15 cellular contexts compared by ENCODE assay signal in genomic region chr18:25306671-25307070, GRCh38. TPM values are rescaled to one million over a fixed set of nuclear protein-coding genes. Genes with fewer than 3 reads are reported as not detected.
DNase-seq lines count a peak whose midpoint lies in the region; ATAC-seq, FAIRE-seq and TF ChIP-seq lines count a peak whose summit lies in the region.
"Had no signal": no experiment of that assay in that cellular context is flagged by ENCODE, and none has a peak within 500 bp of the region (broad histone marks: within the 10 kb centered on the region; RNA-seq: fewer than 3 reads in every experiment).

No MANE protein-coding gene starts in this region.

- H3K36me3 ChIP-seq in IMR-90 (ENCODE audit: control insufficient read depth, insufficient read depth, low read length) (peaks cover 5% of the 10 kb centered on the region), astrocyte (ENCODE audit: insufficient read depth, low read length) (peaks cover 3% of the 10 kb centered on the region), neural cell (ENCODE audit: insufficient read depth, low read length) (no peaks in the 10 kb centered on the region), GM23338 (ENCODE audit: insufficient read depth) (no peaks in the 10 kb centered on the region)
- H3K36me3 ChIP-seq: BLaER1 treated with 17β-estradiol and CSF1 and Interleukin-3, amounts not matched to agents 10 nM and 100 nM; HAP-1 had no signal

- no peak overlapping the region for H2AK5ac ChIP-seq in IMR-90 (ENCODE audit: low read depth, low read length)

- no peak for TF ChIP-seq CTCF in IMR-90 (conservative IDR thresholded peaks at IDR 0.05; ENCODE audit: low read depth, low read length)
- TF ChIP-seq CTCF in astrocyte (IDR thresholded peaks at IDR 0.05; ENCODE audit: insufficient read depth, low read depth, low read length) = no peak
- no peak for TF ChIP-seq CTCF in chondrocyte (IDR thresholded peaks at IDR 0.05)
- TF ChIP-seq CTCF in neural cell (IDR thresholded peaks at IDR 0.05; ENCODE audit: poor library complexity, severe bottlenecking) = no peak
- no peak for TF ChIP-seq CTCF in GM23338 (conservative IDR thresholded peaks at IDR 0.05; ENCODE audit: low read depth in 2 of 2)

- no peak overlapping the region for H2AK9ac ChIP-seq in IMR-90 (replicated peaks; ENCODE audit: low read depth, low read length, poor library complexity)

- no peak overlapping the region for H3K18ac ChIP-seq in IMR-90 (ENCODE audit: low read depth, low read length)

- H3K27ac Mint-ChIP-seq in astrocyte (ENCODE audit: unreplicated experiment) = no peak overlapping the region
- H3K27ac Mint-ChIP-seq in chondrocyte (ENCODE audit: unreplicated experiment) = peak overlapping the region; percentile 78
- no peak overlapping the region for H3K27ac Mint-ChIP-seq in activated naive CD8-positive, alpha-beta T cell treated with anti-CD3 and anti-CD28 coated beads for 36 hours
- no peak overlapping the region for H3K27ac Mint-ChIP-seq in GM23338
- H3K27ac Mint-ChIP-seq: B cell; CD8-positive, alpha-beta T cell had no signal

- H2BK5ac ChIP-seq in IMR-90 (ENCODE audit: low read depth, low read length, poor library complexity, severe bottlenecking) = no peak overlapping the region

- TF ChIP-seq POLR2A in IMR-90 (IDR thresholded peaks at IDR 0.05; ENCODE audit: low read depth, low read length) = no peak

- peaks cover 7% of the 10 kb centered on the region for H3K9me1 ChIP-seq in IMR-90 (ENCODE audit: insufficient read depth, low read length)

- H3K9me2 ChIP-seq in neural cell (ENCODE audit: insufficient read depth, low read length) (no peaks in the 10 kb centered on the region), GM23338 (ENCODE audit: insufficient read depth) (no peaks in the 10 kb centered on the region)

- POLR2A ChIA-PET in IMR-90 (lab: Charles Lee; ENCODE audit: unreplicated experiment) = interaction anchor here (0.6 kb wide), 1 partner anchor 18 kb away, joined by 3 read pairs; no protein-coding TSS in a partner anchor

- no peak overlapping the region for H3K4me3 ChIP-seq in IMR-90 (ENCODE audit: insufficient read depth, low read depth, low read length)
- H3K4me3 ChIP-seq in astrocyte (ENCODE audit: insufficient read depth, low read depth, low read length) = no peak overlapping the region
- H3K4me3 ChIP-seq in neural cell (ENCODE audit: low read length) = no peak overlapping the region
- H3K4me3 ChIP-seq in GM23338 = no peak overlapping the region
- H3K4me3 ChIP-seq: BLaER1 treated with 17β-estradiol and CSF1 and Interleukin-3, amounts not matched to agents 10 nM and 100 nM; HAP-1 had no signal

- no peak overlapping the region for H3K23ac ChIP-seq in IMR-90 (ENCODE audit: low read depth, low read length)

- WGBS in IMR-90 (ENCODE audit: extremely low coverage in 2 of 2, insufficient read length in 1 of 2), 2 experiments = no CpG with 5 or more reads among the region's 1 CpG

- H4K5ac ChIP-seq in IMR-90 (ENCODE audit: low read depth, low read length) = no peak overlapping the region

- H4K8ac ChIP-seq in IMR-90 (ENCODE audit: low read depth in 2 of 2, low read length in 2 of 2) = no peak overlapping the region

- no peak for TF ChIP-seq EP300 in neural cell (conservative IDR thresholded peaks at IDR 0.05; ENCODE audit: poor library complexity, severe bottlenecking)

- DNase-seq in IMR-90 (peak; percentile 52), astrocyte (ENCODE audit: low read depth) (peak; percentile 59), chondrocyte (ENCODE audit: low spot score) (no peak), GM23338 (ENCODE audit: low spot score) (no peak), HT-29 (ENCODE audit: low spot score) (no peak)
- DNase-seq in activated naive CD8-positive, alpha-beta T cell treated with anti-CD3 and anti-CD28 coated beads for 36 hours = no peak
- DNase-seq: Calu3; CD8-positive, alpha-beta T cell; DMS79 treated with DMSO at 0.1 percent for 48 hours; GF-D8 had no signal

- no peaks in the 10 kb centered on the region for H3K79me2 ChIP-seq in astrocyte (ENCODE audit: insufficient read depth, low read length)
- peaks cover 55% of the 10 kb centered on the region for H3K79me2 ChIP-seq in neural cell (replicated peaks; ENCODE audit: insufficient read depth, low read length)
- no peaks in the 10 kb centered on the region for H3K79me2 ChIP-seq in GM23338 (replicated peaks; ENCODE audit: insufficient read depth)

- no peak overlapping the region for H4K91ac ChIP-seq in IMR-90 (ENCODE audit: insufficient read depth, low read depth, low read length)

- H3K79me1 ChIP-seq in IMR-90 (ENCODE audit: low read depth in 1 of 2, low read length in 2 of 2) = peaks cover 12 to 37% of the 10 kb centered on the region in 2 experiments; a peak in 3 of 4 replicates

- no peak for ATAC-seq in IMR-90 (ENCODE audit: low read depth)
- no peak for ATAC-seq in GM23338
- ATAC-seq: CD8-positive, alpha-beta T cell had no signal

- H3K4me2 ChIP-seq in IMR-90 (ENCODE audit: low read depth, low read length) = peak overlapping the region; percentile 9; the same call in 1 of the 2 replicates
- H3K4me2 ChIP-seq in astrocyte (ENCODE audit: low read length) = no peak overlapping the region
- H3K4me2 ChIP-seq in neural cell (ENCODE audit: low read length) = peak overlapping the region; percentile 31
- no peak overlapping the region for H3K4me2 ChIP-seq in GM23338
- H3K4me2 ChIP-seq: BLaER1 treated with 17β-estradiol and CSF1 and Interleukin-3, amounts not matched to agents 10 nM and 100 nM had no signal

- no peak overlapping the region for H3K27ac ChIP-seq in IMR-90 (ENCODE audit: insufficient read depth, low read length)
- H3K27ac ChIP-seq in astrocyte (ENCODE audit: low read depth, low read length) = no peak overlapping the region
- no peak overlapping the region for H3K27ac ChIP-seq in neural cell (ENCODE audit: low read length)
- no peak overlapping the region for H3K27ac ChIP-seq in GM23338 (ENCODE audit: low read depth)
- H3K27ac ChIP-seq: BLaER1 treated with 17β-estradiol and CSF1 and Interleukin-3, amounts not matched to agents 10 nM and 100 nM had no signal

- H3K9ac ChIP-seq in IMR-90 (ENCODE audit: low read depth, low read length) (no peak overlapping the region), astrocyte (ENCODE audit: low read length) (no peak overlapping the region), neural cell (ENCODE audit: low read length) (no peak overlapping the region)
- H3K9ac ChIP-seq: BLaER1 treated with 17β-estradiol and CSF1 and Interleukin-3, amounts not matched to agents 10 nM and 100 nM had no signal

- no TSS peak for BruUV-seq in IMR-90 (replicated peaks; lab: Mats Ljungman, UMichigan)

- H3K36me3 Mint-ChIP-seq in astrocyte (ENCODE audit: low read depth, unreplicated experiment) (no peaks in the 10 kb centered on the region), chondrocyte (ENCODE audit: low read depth) (no peaks in the 10 kb centered on the region), GM23338 (ENCODE audit: low read depth) (no peaks in the 10 kb centered on the region)
- no peaks in the 10 kb centered on the region for H3K36me3 Mint-ChIP-seq in activated naive CD8-positive, alpha-beta T cell treated with anti-CD3 and anti-CD28 coated beads for 36 hours
- H3K36me3 Mint-ChIP-seq: CD8-positive, alpha-beta T cell had no signal

- TF ChIP-seq RAD21 in IMR-90 (IDR thresholded peaks at IDR 0.05; ENCODE audit: low read length) (no peak), neural cell (conservative IDR thresholded peaks at IDR 0.05) (no peak)

- dilution Hi-C loops in IMR-90 (cut with HindIII; ENCODE audit: low sequenced_read_pairs, unreplicated experiment) = no loop called here

- intact Hi-C loops in IMR-90 (cut with micrococcal nuclease) = no loop called here

- H4K20me1 ChIP-seq in IMR-90 (ENCODE audit: insufficient read depth, low read length) (no peaks in the 10 kb centered on the region), astrocyte (ENCODE audit: insufficient read depth, low read length) (no peaks in the 10 kb centered on the region), neural cell (ENCODE audit: insufficient read depth) (no peaks in the 10 kb centered on the region), GM23338 (replicated peaks; ENCODE audit: insufficient read depth) (no peaks in the 10 kb centered on the region)
- H4K20me1 ChIP-seq: BLaER1 treated with 17β-estradiol and CSF1 and Interleukin-3, amounts not matched to agents 10 nM and 100 nM had no signal

- no peak overlapping the region for H2BK15ac ChIP-seq in IMR-90 (ENCODE audit: low read depth, low read length)

- no peak overlapping the region for H3K14ac ChIP-seq in IMR-90 (replicated peaks; ENCODE audit: low read depth, low read length)

- H3K27me3 ChIP-seq in IMR-90 (ENCODE audit: control insufficient read depth, insufficient read depth, low read length) (no peaks in the 10 kb centered on the region), astrocyte (ENCODE audit: insufficient read depth, low read length) (no peaks in the 10 kb centered on the region), neural cell (ENCODE audit: insufficient read depth, low read depth, low read length) (no peaks in the 10 kb centered on the region), GM23338 (ENCODE audit: insufficient read depth) (no peaks in the 10 kb centered on the region)
- H3K27me3 ChIP-seq: BLaER1 treated with 17β-estradiol and CSF1 and Interleukin-3, amounts not matched to agents 10 nM and 100 nM had no signal

- H2AFZ ChIP-seq in IMR-90 (replicated peaks; ENCODE audit: low read length, poor library complexity) (no peak overlapping the region), astrocyte (ENCODE audit: low read depth, low read length) (no peak overlapping the region), neural cell (ENCODE audit: low read depth, low read length) (no peak overlapping the region), GM23338 (no peak overlapping the region)

- no peak overlapping the region for H2BK120ac ChIP-seq in IMR-90 (ENCODE audit: low read depth, low read length)

- CTCF ChIA-PET in IMR-90 (lab: Yijun Ruan, JAX) = interaction anchor here (1.3 kb wide), 1 partner anchor 27 kb away, joined by 4 read pairs; no protein-coding TSS in a partner anchor

- H3K4ac ChIP-seq in IMR-90 (ENCODE audit: low read depth, low read length) = no peak overlapping the region

- in situ Hi-C loops in IMR-90 (cut with MboI; ENCODE audit: low sequenced_read_pairs) = no loop called here

- no peak for FAIRE-seq in astrocyte (lab: Jason Lieb, UNC)

- peaks cover 17% of the 10 kb centered on the region for H3K4me1 Mint-ChIP-seq in astrocyte (ENCODE audit: low read depth, unreplicated experiment)
- H3K4me1 Mint-ChIP-seq in chondrocyte (ENCODE audit: low read depth) = peaks cover 31% of the 10 kb centered on the region
- no peaks in the 10 kb centered on the region for H3K4me1 Mint-ChIP-seq in activated naive CD8-positive, alpha-beta T cell treated with anti-CD3 and anti-CD28 coated beads for 36 hours
- peaks cover 6% of the 10 kb centered on the region; the same call in 1 of the 3 replicates for H3K4me1 Mint-ChIP-seq in GM23338
- H3K4me1 Mint-ChIP-seq: B cell had no signal

- no peaks in the 10 kb centered on the region for H3F3A ChIP-seq in neural cell (ENCODE audit: insufficient read depth, low read length, poor library complexity, severe bottlenecking)
- no peaks in the 10 kb centered on the region for H3F3A ChIP-seq in GM23338 (replicated peaks; ENCODE audit: low read depth)

- no peaks in the 10 kb centered on the region for H3K9me3 Mint-ChIP-seq in astrocyte (ENCODE audit: unreplicated experiment)
- no peaks in the 10 kb centered on the region for H3K9me3 Mint-ChIP-seq in chondrocyte (ENCODE audit: low read depth)
- no peaks in the 10 kb centered on the region for H3K9me3 Mint-ChIP-seq in activated naive CD8-positive, alpha-beta T cell treated with anti-CD3 and anti-CD28 coated beads for 36 hours
- H3K9me3 Mint-ChIP-seq in GM23338 = no peaks in the 10 kb centered on the region
- H3K9me3 Mint-ChIP-seq: CD8-positive, alpha-beta T cell had no signal

- H3K4me3 Mint-ChIP-seq in astrocyte (ENCODE audit: unreplicated experiment) = no peak overlapping the region
- H3K4me3 Mint-ChIP-seq in chondrocyte (ENCODE audit: unreplicated experiment) = no peak overlapping the region
- no peak overlapping the region for H3K4me3 Mint-ChIP-seq in activated naive CD8-positive, alpha-beta T cell treated with anti-CD3 and anti-CD28 coated beads for 36 hours
- no peak overlapping the region for H3K4me3 Mint-ChIP-seq in GM23338
- H3K4me3 Mint-ChIP-seq: B cell; CD8-positive, alpha-beta T cell had no signal

- no peak overlapping the region for H2BK20ac ChIP-seq in IMR-90 (ENCODE audit: low read depth, low read length)

- no peak overlapping the region for H3K56ac ChIP-seq in IMR-90 (ENCODE audit: extremely low read depth, insufficient read depth, low read length)

- H3K27me3 Mint-ChIP-seq in astrocyte (ENCODE audit: low read depth, unreplicated experiment) (no peaks in the 10 kb centered on the region), chondrocyte (ENCODE audit: low read depth) (no peaks in the 10 kb centered on the region), GM23338 (ENCODE audit: insufficient read depth, low read depth, poor library complexity) (peaks cover 2% of the 10 kb centered on the region)
- peaks cover 15% of the 10 kb centered on the region for H3K27me3 Mint-ChIP-seq in activated naive CD8-positive, alpha-beta T cell treated with anti-CD3 and anti-CD28 coated beads for 36 hours

- H3K4me1 ChIP-seq in IMR-90 (ENCODE audit: control insufficient read depth, insufficient read depth, low read length) = 0 out of 2 replicates have a peak, but pooled peaks cover 2% of the 10 kb centered on the region
- H3K4me1 ChIP-seq in astrocyte (ENCODE audit: insufficient read depth, low read length) = peaks cover 4% of the 10 kb centered on the region
- no peaks in the 10 kb centered on the region for H3K4me1 ChIP-seq in GM23338 (ENCODE audit: insufficient read depth)
- H3K4me1 ChIP-seq: BLaER1 treated with 17β-estradiol and CSF1 and Interleukin-3, amounts not matched to agents 10 nM and 100 nM; HAP-1 had no signal

- H3K9me3 ChIP-seq in IMR-90 (ENCODE audit: control insufficient read depth, insufficient read depth, low read length) (no peaks in the 10 kb centered on the region), astrocyte (ENCODE audit: insufficient read depth, low read depth, low read length) (no peaks in the 10 kb centered on the region), neural cell (ENCODE audit: low read length) (no peaks in the 10 kb centered on the region)
- H3K9me3 ChIP-seq: BLaER1 treated with 17β-estradiol and CSF1 and Interleukin-3, amounts not matched to agents 10 nM and 100 nM; HAP-1 had no signal

RNA-seq across cellular contexts. Expression of gene ZNF521, which starts 45.3 kb away (rescaled TPM):
- 44.7 and 59.3 TPM in 2 replicates for total RNA-seq in IMR-90 (2012; rRNA removed)
- 21.5 and 30.2 TPM in 2 replicates for polyA plus RNA-seq in IMR-90 (2012; rRNA removed)
- polyA plus RNA-seq in IMR-90 (2012; cell fraction: cytosol; rRNA removed) = 18.6 and 25.8 TPM in 2 replicates
- 17.7 and 26.3 TPM in 2 replicates for polyA plus RNA-seq in IMR-90 (2012; cell fraction: nucleus; rRNA removed; ENCODE audit: low replicate concordance)
- 43.0 and 48.0 TPM in 2 replicates for total RNA-seq in astrocyte
- total RNA-seq in chondrocyte = 29.7 to 56.7 TPM (median 31.6 TPM) in 3 replicates
- 101 and 104 TPM in 2 replicates for polyA plus RNA-seq in neural cell
- 243 and 268 TPM in 2 replicates for polyA minus RNA-seq in neural cell
- total RNA-seq in activated naive CD8-positive, alpha-beta T cell treated with anti-CD3 and anti-CD28 coated beads for 36 hours = not detected
- total RNA-seq in GM23338 (2014; rRNA removed; shearing (Covaris generic)) = 9.2 and 10.4 TPM in 2 replicates
- polyA plus RNA-seq in GM23338 (2016; fragmentation: Nextera tagmentation; extraction: Ambion mirVana) = 3.1 and 3.8 TPM in 2 replicates
- 0.08 and 0.21 TPM in 2 replicates for total RNA-seq in HT-29 (2014; rRNA removed; shearing (Covaris generic))
- total RNA-seq: A172; Calu3; CD8-positive, alpha-beta T cell had no signal

Comparison
In these comparisons a context has a peak if more than half of its experiments do, and no peak if none do; other contexts are left out.
1. DNase-seq: peak in IMR-90 (single experiment) and astrocyte (single experiment); none in chondrocyte (single experiment), activated naive CD8-positive, alpha-beta T cell treated with anti-CD3 and anti-CD28 coated beads for 36 hours (single experiment), GM23338 (single experiment) and HT-29 (single experiment).
2. H3K4me2 ChIP-seq: peak in IMR-90 (single experiment) and neural cell (single experiment); none in astrocyte (single experiment) and GM23338 (single experiment).